Comparison of ENCODE assay signal across 24 cellular contexts in the genomic region with DNA sequence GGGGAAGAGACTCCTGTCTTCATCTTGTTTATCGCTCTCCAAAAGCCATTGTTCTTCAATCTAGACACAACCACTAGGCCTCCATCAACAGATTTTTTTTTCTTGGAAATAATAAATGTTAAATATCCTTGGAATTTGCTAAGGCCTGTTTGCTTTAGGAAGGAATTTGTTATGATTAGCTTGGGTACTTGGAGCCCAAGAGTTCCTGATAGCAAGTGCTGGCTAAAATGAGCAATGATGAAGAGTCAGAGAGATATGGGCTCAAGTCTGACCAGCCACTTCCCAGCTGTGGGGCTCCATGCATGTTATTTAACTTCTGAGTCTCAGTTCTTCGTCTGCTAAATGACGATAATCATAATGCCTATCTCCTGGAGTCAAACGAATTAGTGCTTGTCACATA.
DNase-seq lines count a peak whose midpoint lies in the region; ATAC-seq and TF ChIP-seq lines count a peak whose summit lies in the region.
"Had no signal": no experiment of that assay in that cellular context is flagged by ENCODE, and none has a peak within 500 bp of the region (broad histone marks: within the 10 kb centered on the region; RNA-seq: fewer than 3 reads in every experiment).

No MANE protein-coding gene starts in this region.

- H3K27me3 ChIP-seq in cardiac muscle cell (no peaks in the 10 kb centered on the region), mesenchymal stem cell (ENCODE audit: control insufficient read depth in 1 of 2, insufficient read depth in 1 of 2, low read length in 2 of 2) (no peaks in the 10 kb centered on the region), lower lobe of right lung (ENCODE audit: low read depth) (no peaks in the 10 kb centered on the region)
- H3K27me3 ChIP-seq: BLaER1 had no signal

- H3K36me3 ChIP-seq in cardiac muscle cell, result no peaks in the 10 kb centered on the region
- no peaks in the 10 kb centered on the region for H3K36me3 ChIP-seq in mesenchymal stem cell (ENCODE audit: control insufficient read depth in 1 of 2, insufficient read depth in 2 of 2, low read depth in 1 of 2, low read length in 2 of 2)
- no peaks in the 10 kb centered on the region for H3K36me3 ChIP-seq in lower lobe of right lung
- H3K36me3 ChIP-seq: BLaER1 had no signal

- no peak overlapping the region for H3K9ac ChIP-seq in mesenchymal stem cell (ENCODE audit: low read length)
- H3K9ac ChIP-seq: BLaER1, KMS-11 had no signal

- H4K91ac ChIP-seq in mesenchymal stem cell (ENCODE audit: low read length), result no peak overlapping the region

- no peaks in the 10 kb centered on the region for H3K9me3 Mint-ChIP-seq in chondrocyte (ENCODE audit: low read depth)
- H3K9me3 Mint-ChIP-seq: HFFc6 had no signal

- WGBS in mesenchymal stem cell, result 22% methylated on average over 3 of the region's 4 CpGs

- no peak overlapping the region for H2BK15ac ChIP-seq in mesenchymal stem cell (ENCODE audit: low read depth, poor library complexity, severe bottlenecking)

- H3K14ac ChIP-seq in mesenchymal stem cell (ENCODE audit: low read length in 2 of 2), result no peak overlapping the region

- no peaks in the 10 kb centered on the region for H3K27me3 Mint-ChIP-seq in chondrocyte (ENCODE audit: low read depth)
- H3K27me3 Mint-ChIP-seq: CD4-positive, alpha-beta memory T cell had no signal

- H3K27ac ChIP-seq in cardiac muscle cell (no peak overlapping the region), mesenchymal stem cell (ENCODE audit: low read length, poor library complexity, severe bottlenecking) (no peak overlapping the region), lower lobe of right lung (no peak overlapping the region)
- H3K27ac ChIP-seq: 22Rv1, BLaER1, KMS-11, SK-N-MC had no signal

- H3K4me3 ChIP-seq in cardiac muscle cell (no peak overlapping the region), mesenchymal stem cell (ENCODE audit: insufficient read depth in 1 of 2, low read depth in 1 of 2, low read length in 2 of 2) (no peak overlapping the region), lower lobe of right lung (no peak overlapping the region)
- H3K4me3 ChIP-seq: BLaER1, SK-N-MC had no signal

- peak overlapping the region in 1 of 2 experiments; percentile 50 for H3K18ac ChIP-seq in mesenchymal stem cell (ENCODE audit: low read depth in 1 of 2, low read length in 2 of 2)

- no peak overlapping the region for H3K4ac ChIP-seq in mesenchymal stem cell (ENCODE audit: low read depth in 1 of 2, low read length in 2 of 2)

- H3K4me3 Mint-ChIP-seq in chondrocyte (ENCODE audit: unreplicated experiment), result no peak overlapping the region
- H3K4me3 Mint-ChIP-seq: CD4-positive, alpha-beta memory T cell; HFFc6 had no signal

- intact Hi-C loops in Right ventricle myocardium inferior (cut with DNase I) (no loop called here), posterior vena cava (cut with DNase I) (no loop called here), lower lobe of right lung (cut with DNase I) (no loop called here)

- H2BK12ac ChIP-seq in mesenchymal stem cell (ENCODE audit: low read length in 2 of 2), result peak overlapping the region in 1 of 2 experiments; percentile 51

- no peak for TF ChIP-seq CTCF in cardiac muscle cell (IDR thresholded peaks at IDR 0.05; ENCODE audit: low read depth, low read length)
- TF ChIP-seq CTCF in chondrocyte (IDR thresholded peaks at IDR 0.05), result no peak
- TF ChIP-seq CTCF in lower lobe of right lung (IDR thresholded peaks at IDR 0.05), result no peak

- H3K4me2 ChIP-seq in mesenchymal stem cell (ENCODE audit: low read length, poor library complexity, severe bottlenecking), result no peak overlapping the region
- H3K4me2 ChIP-seq: BLaER1, KMS-11 had no signal

- ATAC-seq in Right ventricle myocardium inferior (no peak), lower lobe of right lung (no peak)

- no peak overlapping the region for H4K8ac ChIP-seq in mesenchymal stem cell (ENCODE audit: low read length)

- H2AK5ac ChIP-seq in mesenchymal stem cell (ENCODE audit: low read length, severe bottlenecking), result no peak overlapping the region

- H3K9me3 ChIP-seq in cardiac muscle cell (ENCODE audit: low read depth) (no peaks in the 10 kb centered on the region), mesenchymal stem cell (ENCODE audit: control insufficient read depth, low read length) (no peaks in the 10 kb centered on the region), lower lobe of right lung (no peaks in the 10 kb centered on the region)
- H3K9me3 ChIP-seq: BLaER1 had no signal

- peak overlapping the region; percentile 28 for H3K27ac Mint-ChIP-seq in chondrocyte (ENCODE audit: unreplicated experiment)
- H3K27ac Mint-ChIP-seq: CD4-positive, alpha-beta memory T cell; HFFc6 had no signal

- H3K4me1 ChIP-seq in cardiac muscle cell (ENCODE audit: low read depth) (peaks cover 6% of the 10 kb centered on the region), mesenchymal stem cell (ENCODE audit: control insufficient read depth, insufficient read depth, low read depth, low read length) (peaks cover 2% of the 10 kb centered on the region), lower lobe of right lung (no peaks in the 10 kb centered on the region)

- peak; percentile 12 to 13 for DNase-seq in cardiac muscle cell (ENCODE audit: low read depth in 1 of 2, low spot score in 1 of 2)
- DNase-seq in Right ventricle myocardium inferior (ENCODE audit: missing footprints), result no peak
- DNase-seq in chondrocyte (ENCODE audit: low spot score), result no peak
- peak; percentile 40 for DNase-seq in mesenchymal stem cell
- no peak for DNase-seq in posterior vena cava (ENCODE audit: low spot score)
- DNase-seq in activated CD8-positive, alpha-beta memory T cell treated with anti-CD3 and anti-CD28 coated beads for 24 hours, result no peak
- no peak for DNase-seq in lower lobe of right lung
- DNase-seq in glomerular visceral epithelial cell (ENCODE audit: extremely low spot score), result no peak
- DNase-seq: Calu3; CD4-positive, alpha-beta memory T cell; DMS53; HFFc6; NCI-H1417; NCI-H187; NCI-H2107; NCI-H2227 treated with DMSO at 0.1 percent for 48 hours; NCI-H524; NCI-H82; OCI-M1; SHP77 had no signal

- H3K36me3 Mint-ChIP-seq in chondrocyte (ENCODE audit: low read depth), result no peaks in the 10 kb centered on the region
- H3K36me3 Mint-ChIP-seq: CD4-positive, alpha-beta memory T cell had no signal

- H2AFZ ChIP-seq in mesenchymal stem cell (ENCODE audit: low read depth, low read length), result no peak overlapping the region

- no peak overlapping the region for H2BK120ac ChIP-seq in mesenchymal stem cell (ENCODE audit: low read depth, low read length)

- H3K4me1 Mint-ChIP-seq in chondrocyte (ENCODE audit: low read depth), result peaks cover 24% of the 10 kb centered on the region
- H3K4me1 Mint-ChIP-seq: CD4-positive, alpha-beta memory T cell had no signal

- no peaks in the 10 kb centered on the region for H3K79me1 ChIP-seq in mesenchymal stem cell (replicated peaks; ENCODE audit: low read length, poor library complexity, severe bottlenecking)

- H3K23ac ChIP-seq in mesenchymal stem cell (ENCODE audit: low read length in 2 of 2), result no peak overlapping the region

- no peak overlapping the region for H2BK5ac ChIP-seq in mesenchymal stem cell (ENCODE audit: low read depth, low read length, poor library complexity, severe bottlenecking)

Comparison
In these comparisons a context has a peak if more than half of its experiments do, and no peak if none do; other contexts are left out.
1. DNase-seq: peak in cardiac muscle cell (2 of 2) and mesenchymal stem cell (single experiment); none in Right ventricle myocardium inferior (single experiment), chondrocyte (single experiment), posterior vena cava (single experiment), activated CD8-positive, alpha-beta memory T cell treated with anti-CD3 and anti-CD28 coated beads for 24 hours (single experiment), lower lobe of right lung (single experiment) and glomerular visceral epithelial cell (single experiment).